In the genomic region with DNA sequence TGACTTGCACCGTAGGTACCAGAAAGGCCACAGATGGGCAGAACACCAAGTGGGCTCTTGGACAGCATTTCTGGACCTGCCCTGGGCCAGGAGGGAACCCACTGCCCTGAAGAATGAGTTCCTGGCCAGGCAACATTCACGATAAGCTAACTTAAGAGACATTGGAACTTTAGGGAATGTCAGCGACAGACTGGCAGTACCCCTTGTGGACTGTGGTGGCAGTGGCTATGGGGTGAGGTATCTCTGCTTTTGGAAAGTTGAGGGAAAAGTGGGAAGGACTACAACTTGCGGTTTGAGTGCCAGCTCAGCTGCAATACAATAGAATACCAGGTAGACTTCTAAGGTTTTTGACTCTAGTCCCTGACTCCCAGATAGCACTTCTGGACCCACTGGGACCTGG, we compare ENCODE assay signal across 30 cellular contexts.
"Had no signal": no experiment of that assay in that cellular context is flagged by ENCODE, and none has a peak within 500 bp of the region (broad histone marks: within the 10 kb centered on the region; RNA-seq: fewer than 3 reads in every experiment).

No MANE protein-coding gene starts in this region.

- H3K4me3 ChIP-seq: left lung, lower lobe of right lung, neural progenitor cell, right atrium auricular region, skin epidermis, stomach, testis, thyroid gland, transverse colon, upper lobe of left lung, vagina had no signal

- H3K27me3 Mint-ChIP-seq: naive B cell; stimulated activated naive B cell treated with anti-CD40 and anti-IgM and Interleukin-4, amounts not matched to agents 10 μg/mL and 1 μg/mL and 100 μg/mL, for 72 hours had no signal

- H3K36me3 ChIP-seq: left lung, lower lobe of right lung, neural progenitor cell, neutrophil, right atrium auricular region, stomach, thyroid gland, transverse colon, upper lobe of left lung, vagina had no signal

- H3K9me3 Mint-ChIP-seq: nephron progenitor cell had no signal

- H3K4me1 Mint-ChIP-seq: immature natural killer cell; mesothelial cell of epicardium; naive B cell; natural killer cell; nephron progenitor cell; neural progenitor cell; stimulated activated naive B cell treated with anti-CD40 and anti-IgM and Interleukin-4, amounts not matched to agents 10 μg/mL and 1 μg/mL and 100 μg/mL, for 72 hours had no signal

- FAIRE-seq: islet of Langerhans, kidney had no signal

- H3K4me3 Mint-ChIP-seq: immature natural killer cell; mesothelial cell of epicardium; naive B cell; natural killer cell; nephron progenitor cell; neural progenitor cell; stimulated activated naive B cell treated with anti-CD40 and anti-IgM and Interleukin-4, amounts not matched to agents 10 μg/mL and 1 μg/mL and 100 μg/mL, for 72 hours had no signal

- H3K4me2 ChIP-seq: neural progenitor cell had no signal

- H3K36me3 Mint-ChIP-seq: immature natural killer cell; mesothelial cell of epicardium; naive B cell; natural killer cell; neural progenitor cell; stimulated activated naive B cell treated with anti-CD40 and anti-IgM and Interleukin-4, amounts not matched to agents 10 μg/mL and 1 μg/mL and 100 μg/mL, for 72 hours had no signal

- ATAC-seq: left colon; left lung; lower lobe of right lung; natural killer cell; sciatic nerve; stimulated activated naive CD8-positive, alpha-beta T cell treated with anti-CD3 and anti-CD28 coated beads, Interleukin-15, Interleukin-2, amounts not matched to agents 100 U/mL and 50 U/mL, for 24 hours had no signal

- H3K27me3 ChIP-seq: left lung, neural progenitor cell, neutrophil, right atrium auricular region, stomach, testis, thyroid gland, transverse colon, upper lobe of left lung, vagina had no signal

- H3K79me2 ChIP-seq: parathyroid adenoma had no signal

- DNase-seq: immature natural killer cell; kidney; left colon; lower lobe of right lung; mammary epithelial cell; naive B cell; natural killer cell; nephron progenitor cell; occipital lobe; stimulated activated CD4-positive, alpha-beta T cell treated with anti-CD3 and anti-CD28 coated beads, Interleukin-12 subunit alpha, Interleukin-12 subunit beta, amount 100 ng/mL, for 4 hours; stimulated activated CD4-positive, alpha-beta T cell treated with anti-CD3 and anti-CD28 coated beads, Interleukin-15, amount 100 ng/mL, for 24 hours; stimulated activated CD4-positive, alpha-beta T cell treated with anti-CD3 and anti-CD28 coated beads, Interleukin-2, amount 100 ng/mL, for 24 hours; stimulated activated CD4-positive, alpha-beta T cell treated with anti-CD3 and anti-CD28 coated beads, Interleukin-4, amount 100 ng/mL, for 1 hour; stimulated activated naive B cell treated with anti-CD40 and anti-IgM and Interleukin-4, amounts not matched to agents 10 μg/mL and 1 μg/mL and 100 μg/mL, for 72 hours; stimulated activated naive CD8-positive, alpha-beta T cell treated with anti-CD3 and anti-CD28 coated beads, Interleukin-15, Interleukin-2, amounts not matched to agents 100 U/mL and 50 U/mL, for 24 hours; stomach; testis; thyroid gland; transverse colon had no signal

- H3K9me3 ChIP-seq: lower lobe of right lung, neutrophil, testis, thyroid gland, transverse colon, upper lobe of left lung, vagina had no signal

- H3K4me1 ChIP-seq: left lung, lower lobe of right lung, neural progenitor cell, parathyroid adenoma, right atrium auricular region, stomach, testis, thyroid gland, upper lobe of left lung, vagina had no signal

- H3K9ac ChIP-seq: neural progenitor cell, parathyroid adenoma had no signal

- H3K27ac Mint-ChIP-seq: immature natural killer cell; mesothelial cell of epicardium; naive B cell; natural killer cell; nephron progenitor cell; neural progenitor cell; stimulated activated naive B cell treated with anti-CD40 and anti-IgM and Interleukin-4, amounts not matched to agents 10 μg/mL and 1 μg/mL and 100 μg/mL, for 72 hours had no signal

- H3K27ac ChIP-seq: left lung, lower lobe of right lung, neural progenitor cell, neutrophil, parathyroid adenoma, right atrium auricular region, skin epidermis, stomach, testis, thyroid gland, transverse colon, upper lobe of left lung, vagina had no signal

- H2AFZ ChIP-seq: neural progenitor cell, parathyroid adenoma had no signal
